In the genomic region with DNA sequence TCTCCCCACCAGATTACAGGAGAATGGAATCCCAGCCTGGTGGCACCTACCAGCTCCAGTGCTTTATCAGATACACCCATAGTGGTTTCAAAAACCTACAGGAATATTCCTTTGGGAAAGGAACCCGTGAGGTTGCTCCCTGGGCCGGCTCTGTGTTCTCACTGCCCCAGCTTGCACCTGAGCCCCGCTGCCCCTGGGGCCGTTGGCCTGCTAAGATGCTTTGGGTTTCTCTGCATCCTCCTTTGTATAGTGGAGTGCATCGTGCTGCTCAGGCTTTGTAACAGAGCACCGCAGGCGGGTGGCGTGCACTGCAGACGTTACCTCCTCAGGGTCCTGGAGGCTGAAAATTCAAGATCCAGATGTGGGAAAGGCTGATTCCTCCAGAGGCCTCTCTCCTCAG, we compare ENCODE assay signal across 21 cellular contexts.
"Had no signal": no experiment of that assay in that cellular context is flagged by ENCODE, and none has a peak within 500 bp of the region (broad histone marks: within the 10 kb centered on the region; RNA-seq: fewer than 3 reads in every experiment).

No MANE protein-coding gene starts in this region.

- H3K4me3 Mint-ChIP-seq: activated naive CD8-positive, alpha-beta T cell treated with anti-CD3 and anti-CD28 coated beads for 36 hours; activated T-cell treated with anti-CD3 and anti-CD28 coated beads, Interleukin-2, amount 50 U/mL, for 24 hours; activated T-helper 17 cell treated with anti-CD3 and anti-CD28 coated beads, Interleukin-2, amount 50 U/mL, for 72 hours; mesothelial cell of epicardium; naive thymus-derived CD8-positive, alpha-beta T cell; T-helper 1 cell treated with Interleukin-12 subunit alpha and Interleukin-12 subunit beta and Interleukin-4 antibody, amounts not matched to agents 30 μg/mL and 1 μg/mL, for 36 hours; WTC11 had no signal

- H3K36me3 ChIP-seq: colonic mucosa, left lung, right lobe of liver, thoracic aorta, upper lobe of left lung had no signal

- H3K4me3 ChIP-seq: colonic mucosa, left lung, right lobe of liver, smooth muscle cell, thoracic aorta, upper lobe of left lung had no signal

- H3K9me3 ChIP-seq: colonic mucosa, left lung, right lobe of liver, thoracic aorta, upper lobe of left lung had no signal

- H3K27ac Mint-ChIP-seq: activated naive CD8-positive, alpha-beta T cell treated with anti-CD3 and anti-CD28 coated beads for 36 hours; activated T-cell treated with anti-CD3 and anti-CD28 coated beads, Interleukin-2, amount 50 U/mL, for 24 hours; activated T-helper 17 cell treated with anti-CD3 and anti-CD28 coated beads, Interleukin-2, amount 50 U/mL, for 72 hours; mesothelial cell of epicardium; T-helper 1 cell treated with Interleukin-12 subunit alpha and Interleukin-12 subunit beta and Interleukin-4 antibody, amounts not matched to agents 30 μg/mL and 1 μg/mL, for 36 hours; WTC11 had no signal

- H3K36me3 Mint-ChIP-seq: activated naive CD8-positive, alpha-beta T cell treated with anti-CD3 and anti-CD28 coated beads for 36 hours; mesothelial cell of epicardium; WTC11 had no signal

- H3K27me3 ChIP-seq: colonic mucosa, right lobe of liver, upper lobe of left lung had no signal

- H3K4me2 ChIP-seq: smooth muscle cell had no signal

- ATAC-seq: activated T-helper 17 cell treated with anti-CD3 and anti-CD28 coated beads, Interleukin-2, amount 50 U/mL, for 72 hours; left lung; naive thymus-derived CD8-positive, alpha-beta T cell; right lobe of liver; WTC11 had no signal

- H3K27ac ChIP-seq: colonic mucosa, left lung, right lobe of liver, thoracic aorta, upper lobe of left lung had no signal

- H3K9me3 Mint-ChIP-seq: T-helper 1 cell treated with Interleukin-12 subunit alpha and Interleukin-12 subunit beta and Interleukin-4 antibody, amounts not matched to agents 30 μg/mL and 1 μg/mL, for 36 hours had no signal

- H3K4me1 Mint-ChIP-seq: activated naive CD8-positive, alpha-beta T cell treated with anti-CD3 and anti-CD28 coated beads for 36 hours; activated T-helper 17 cell treated with anti-CD3 and anti-CD28 coated beads, Interleukin-2, amount 50 U/mL, for 72 hours; mesothelial cell of epicardium; naive thymus-derived CD8-positive, alpha-beta T cell had no signal

- H3K4me1 ChIP-seq: colonic mucosa, left lung, right lobe of liver, upper lobe of left lung had no signal

- DNase-seq: activated CD8-positive, alpha-beta memory T cell treated with anti-CD3 and anti-CD28 coated beads for 24 hours; activated CD8-positive, alpha-beta memory T cell treated with anti-CD3 and anti-CD28 coated beads, Interleukin-2, amount 50 U/mL, for 4 hours; activated naive CD4-positive, alpha-beta T cell treated with Interleukin-2 at 50 U/mL for 16 hours; activated naive CD8-positive, alpha-beta T cell treated with anti-CD3 and anti-CD28 coated beads for 36 hours; activated T-cell treated with anti-CD3 and anti-CD28 coated beads, Interleukin-2, amount 50 U/mL, for 24 hours; central memory CD4-positive, alpha-beta T cell; colonic mucosa; kidney glomerular epithelial cell; left lung; naive thymus-derived CD8-positive, alpha-beta T cell; stimulated activated CD4-positive, alpha-beta T cell treated with anti-CD3 and anti-CD28 coated beads, Interleukin-15, amount 100 ng/mL, for 24 hours; stimulated activated naive CD4-positive, alpha-beta T cell treated with Interleukin-2 at 50 U/mL for 16 hours; T1000; upper lobe of left lung had no signal
